6 cellular contexts compared by ENCODE assay signal in genomic region chr2:121055501-121055900, GRCh38.
"Had no signal": no experiment of that assay in that cellular context is flagged by ENCODE, and none has a peak within 500 bp of the region (broad histone marks: within the 10 kb centered on the region; RNA-seq: fewer than 3 reads in every experiment).

No MANE protein-coding gene starts in this region.

- H3K9me3 Mint-ChIP-seq: IgD-negative memory B cell had no signal

- ATAC-seq: GM23338, HepG2 had no signal

- DNase-seq: H9, HCEC 1CT had no signal

- H2AFZ ChIP-seq: GM23338 had no signal

- H3K4me3 ChIP-seq: GM23338 had no signal

- H3K27ac Mint-ChIP-seq: GM23338, H9, IgD-negative memory B cell had no signal

- H3K4me1 Mint-ChIP-seq: GM23338, H9, IgD-negative memory B cell had no signal

- H3K36me3 Mint-ChIP-seq: IgD-negative memory B cell had no signal

- H3K4me3 Mint-ChIP-seq: GM23338, H9, IgD-negative memory B cell had no signal

- H3K27ac ChIP-seq: HL-60 had no signal

- H3K4me2 ChIP-seq: GM23338 had no signal
